In genomic region chr1:247078315-247079140, GRCh38 we compare ENCODE assay signal across 8 cellular contexts. TPM values are rescaled to one million over a fixed set of nuclear protein-coding genes. Genes with fewer than 3 reads are reported as not detected.
DNase-seq lines count a peak whose midpoint lies in the region; ATAC-seq and TF ChIP-seq lines count a peak whose summit lies in the region.

TSS of gene ZNF670 (minus strand) at chr1:247078811. CDS start at chr1:247078596, 215 bp downstream.

- intact Hi-C loops in CD4-positive, alpha-beta T cell (cut with DNase I, micrococcal nuclease) = loop anchor here in 1 of 2 experiments (5.0 to 10.0 kb wide), 2 partner anchors 84 to 144 kb away; partner anchors contain the start of gene AHCTF1

- peak; percentile 51 to 79 (median 74) for DNase-seq in CD4-positive, alpha-beta T cell
- peak; percentile 97 for DNase-seq in NCI-H774 (lab: John Stamatoyannopoulos, UW)
- peak; percentile 86 for DNase-seq in activated CD4-positive, alpha-beta memory T cell treated with anti-CD3 and anti-CD28 coated beads, Interleukin-2, amount 10 ng/mL, durations not matched to agents 7 days and 5 days
- DNase-seq in effector CD8-positive, alpha-beta T cell (lab: John Stamatoyannopoulos, UW) = peak; percentile 79
- peak; percentile 57 to 71 for DNase-seq in memory B cell (ENCODE audit: low spot score in 2 of 2)
- peak; percentile 73 for DNase-seq in stimulated activated CD8-positive, alpha-beta memory T cell treated with anti-CD3 and anti-CD28 coated beads, Interleukin-12 subunit alpha, Interleukin-12 subunit beta, amount 100 ng/mL, for 1 hour (ENCODE audit: low read depth)

- CTCF ChIA-PET in CD4-positive, alpha-beta T cell (lab: Charles Lee) = no interaction called here
- CTCF ChIA-PET in activated CD4-positive, alpha-beta memory T cell treated with anti-CD3 and anti-CD28 coated beads, Interleukin-2, amount 10 ng/mL, durations not matched to agents 7 days and 5 days (lab: Charles Lee) = interaction anchor here (0.6 kb wide), 1 partner anchor 59 kb away, joined by 4 read pairs; no protein-coding TSS in a partner anchor

- peaks cover 2% of the 10 kb centered on the region for H3K9me3 Mint-ChIP-seq in CD4-positive, alpha-beta T cell
- peaks cover 13% of the 10 kb centered on the region for H3K9me3 Mint-ChIP-seq in activated CD4-positive, alpha-beta memory T cell treated with anti-CD3 and anti-CD28 coated beads, Interleukin-2, amount 10 ng/mL, durations not matched to agents 7 days and 5 days
- peaks cover 2% of the 10 kb centered on the region for H3K9me3 Mint-ChIP-seq in memory B cell

- H3K36me3 Mint-ChIP-seq in CD4-positive, alpha-beta T cell (ENCODE audit: low read depth) = peaks cover 46% of the 10 kb centered on the region
- H3K36me3 Mint-ChIP-seq in activated CD4-positive, alpha-beta memory T cell treated with anti-CD3 and anti-CD28 coated beads, Interleukin-2, amount 10 ng/mL, durations not matched to agents 7 days and 5 days (ENCODE audit: low read depth) = peaks cover 15% of the 10 kb centered on the region
- peaks cover 12% of the 10 kb centered on the region for H3K36me3 Mint-ChIP-seq in memory B cell

- peak within 1 kb of the TSS; percentile 93 for H3K4me3 Mint-ChIP-seq in CD4-positive, alpha-beta T cell
- peak within 1 kb of the TSS; percentile 83 for H3K4me3 Mint-ChIP-seq in activated CD4-positive, alpha-beta memory T cell treated with anti-CD3 and anti-CD28 coated beads, Interleukin-2, amount 10 ng/mL, durations not matched to agents 7 days and 5 days
- peak within 1 kb of the TSS; percentile 95 for H3K4me3 Mint-ChIP-seq in memory B cell

- no peak for TF ChIP-seq CTCF in CD4-positive, alpha-beta T cell (IDR thresholded peaks at IDR 0.05)

- ATAC-seq in CD4-positive, alpha-beta T cell (ENCODE audit: poor library complexity) = peak; percentile 99
- peak; percentile 99 for ATAC-seq in GM19438 (IDR thresholded peaks at IDR 0.05; ENCODE audit: low read depth, unreplicated experiment)
- ATAC-seq in HG03571 (IDR thresholded peaks at IDR 0.05; ENCODE audit: unreplicated experiment) = peak; percentile 99
- peak; percentile 90 for ATAC-seq in memory B cell (ENCODE audit: low read depth)

- no peaks in the 10 kb centered on the region for H3K9me3 ChIP-seq in CD4-positive, alpha-beta T cell (ENCODE audit: control insufficient read depth, low read length)

- H3K27me3 ChIP-seq in CD4-positive, alpha-beta T cell (ENCODE audit: control insufficient read depth, insufficient read depth, low read length) = no peaks in the 10 kb centered on the region

- peaks cover 6% of the 10 kb centered on the region for H3K27me3 Mint-ChIP-seq in CD4-positive, alpha-beta T cell
- H3K27me3 Mint-ChIP-seq in activated CD4-positive, alpha-beta memory T cell treated with anti-CD3 and anti-CD28 coated beads, Interleukin-2, amount 10 ng/mL, durations not matched to agents 7 days and 5 days = peaks cover 4% of the 10 kb centered on the region
- H3K27me3 Mint-ChIP-seq in memory B cell = no peaks in the 10 kb centered on the region

- POLR2A ChIA-PET in CD4-positive, alpha-beta T cell (lab: Charles Lee) = interaction anchor here (1.0 to 1.4 kb wide), 3 partner anchors 25 to 337 kb away, joined by 4 to 8 read pairs (median 8); partner anchors contain the start of genes AHCTF1, NLRP3 and ZNF669
- POLR2A ChIA-PET in activated CD4-positive, alpha-beta memory T cell treated with anti-CD3 and anti-CD28 coated beads, Interleukin-2, amount 10 ng/mL, durations not matched to agents 7 days and 5 days (lab: Charles Lee) = interaction anchor here (1.4 to 1.7 kb wide), 3 partner anchors 23 to 146 kb away, joined by 5 to 8 read pairs (median 5); no protein-coding TSS in a partner anchor

- H3K4me1 Mint-ChIP-seq in CD4-positive, alpha-beta T cell (ENCODE audit: low read depth) = peaks cover 26% of the 10 kb centered on the region
- peaks cover 21% of the 10 kb centered on the region for H3K4me1 Mint-ChIP-seq in activated CD4-positive, alpha-beta memory T cell treated with anti-CD3 and anti-CD28 coated beads, Interleukin-2, amount 10 ng/mL, durations not matched to agents 7 days and 5 days
- H3K4me1 Mint-ChIP-seq in memory B cell = peaks cover 16% of the 10 kb centered on the region

- H3K27ac ChIP-seq in CD4-positive, alpha-beta T cell (ENCODE audit: low read depth, low read length) = peak within 1 kb of the TSS; percentile 35

- peak within 1 kb of the TSS; percentile 71 for H3K27ac Mint-ChIP-seq in CD4-positive, alpha-beta T cell
- peak within 1 kb of the TSS; percentile 53 for H3K27ac Mint-ChIP-seq in activated CD4-positive, alpha-beta memory T cell treated with anti-CD3 and anti-CD28 coated beads, Interleukin-2, amount 10 ng/mL, durations not matched to agents 7 days and 5 days
- peak within 1 kb of the TSS; percentile 91 for H3K27ac Mint-ChIP-seq in memory B cell

RNA-seq across cellular contexts. Expression of gene ZNF670, which starts in this region (rescaled TPM):
- total RNA-seq in CD4-positive, alpha-beta T cell = under 1 TPM; 0.16 to 0.28 TPM
- 1 to 10 TPM; 1.4 TPM for total RNA-seq in activated CD4-positive, alpha-beta memory T cell treated with anti-CD3 and anti-CD28 coated beads, Interleukin-2, amount 10 ng/mL, durations not matched to agents 7 days and 5 days

Comparison
In these comparisons a context has a peak if more than half of its experiments do, and no peak if none do; other contexts are left out.
1. Peak in every context shown above with its lines: DNase-seq, ATAC-seq and H3K27ac ChIP-seq.
2. Peak in DNase-seq, ATAC-seq and H3K27ac ChIP-seq in CD4-positive, alpha-beta T cell; RNA of the gene not detected or under 1 TPM.